Comparison of ENCODE assay signal across 1 cellular context in the genomic region with DNA sequence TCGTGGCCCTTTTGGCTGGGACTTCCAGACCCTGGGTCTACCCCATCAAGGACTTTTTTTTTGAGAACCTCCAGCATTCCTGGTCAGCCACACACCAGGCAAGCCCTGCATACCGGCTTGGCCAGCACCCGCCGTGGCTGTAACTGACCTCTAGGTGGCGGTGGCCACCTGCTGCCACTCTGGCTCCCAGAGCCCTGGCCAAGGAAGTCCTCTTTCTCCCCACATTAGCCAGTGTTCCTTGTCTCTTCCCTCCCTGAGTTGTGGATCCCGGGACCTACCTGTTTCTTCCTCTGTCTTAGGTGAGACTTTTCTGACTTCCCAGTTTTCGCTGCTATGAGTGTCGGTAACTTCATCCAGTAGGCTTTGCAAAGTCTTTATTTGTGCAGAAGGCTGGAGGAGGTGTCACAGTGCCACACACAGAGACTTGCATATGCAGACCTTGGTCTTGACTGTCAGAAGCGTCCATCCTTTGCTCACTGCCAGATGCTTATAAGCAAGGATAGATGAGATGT.
A peak's percentile ranks its signal among the peaks of the same experiment; 100 is the strongest.
TF ChIP-seq lines count a peak whose summit lies in the region.

No MANE protein-coding gene starts in this region.

TF ChIP-seq in HepG2, 621 proteins besides CTCF, POLR2A, EP300 and RAD21 (continued from another document and continues in another):
- no peak for TF ChIP-seq ZNF382 (CRISPR knock-in tag; IDR thresholded peaks at IDR 0.05; ENCODE audit: borderline replicate concordance)
- TF ChIP-seq, protein P1, sequence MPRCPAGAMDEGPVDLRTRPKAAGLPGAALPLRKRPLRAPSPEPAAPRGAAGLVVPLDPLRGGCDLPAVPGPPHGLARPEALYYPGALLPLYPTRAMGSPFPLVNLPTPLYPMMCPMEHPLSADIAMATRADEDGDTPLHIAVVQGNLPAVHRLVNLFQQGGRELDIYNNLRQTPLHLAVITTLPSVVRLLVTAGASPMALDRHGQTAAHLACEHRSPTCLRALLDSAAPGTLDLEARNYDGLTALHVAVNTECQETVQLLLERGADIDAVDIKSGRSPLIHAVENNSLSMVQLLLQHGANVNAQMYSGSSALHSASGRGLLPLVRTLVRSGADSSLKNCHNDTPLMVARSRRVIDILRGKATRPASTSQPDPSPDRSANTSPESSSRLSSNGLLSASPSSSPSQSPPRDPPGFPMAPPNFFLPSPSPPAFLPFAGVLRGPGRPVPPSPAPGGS (CRISPR knock-in tag; IDR thresholded peaks at IDR 0.05) = no peak
- TF ChIP-seq, protein P2, sequence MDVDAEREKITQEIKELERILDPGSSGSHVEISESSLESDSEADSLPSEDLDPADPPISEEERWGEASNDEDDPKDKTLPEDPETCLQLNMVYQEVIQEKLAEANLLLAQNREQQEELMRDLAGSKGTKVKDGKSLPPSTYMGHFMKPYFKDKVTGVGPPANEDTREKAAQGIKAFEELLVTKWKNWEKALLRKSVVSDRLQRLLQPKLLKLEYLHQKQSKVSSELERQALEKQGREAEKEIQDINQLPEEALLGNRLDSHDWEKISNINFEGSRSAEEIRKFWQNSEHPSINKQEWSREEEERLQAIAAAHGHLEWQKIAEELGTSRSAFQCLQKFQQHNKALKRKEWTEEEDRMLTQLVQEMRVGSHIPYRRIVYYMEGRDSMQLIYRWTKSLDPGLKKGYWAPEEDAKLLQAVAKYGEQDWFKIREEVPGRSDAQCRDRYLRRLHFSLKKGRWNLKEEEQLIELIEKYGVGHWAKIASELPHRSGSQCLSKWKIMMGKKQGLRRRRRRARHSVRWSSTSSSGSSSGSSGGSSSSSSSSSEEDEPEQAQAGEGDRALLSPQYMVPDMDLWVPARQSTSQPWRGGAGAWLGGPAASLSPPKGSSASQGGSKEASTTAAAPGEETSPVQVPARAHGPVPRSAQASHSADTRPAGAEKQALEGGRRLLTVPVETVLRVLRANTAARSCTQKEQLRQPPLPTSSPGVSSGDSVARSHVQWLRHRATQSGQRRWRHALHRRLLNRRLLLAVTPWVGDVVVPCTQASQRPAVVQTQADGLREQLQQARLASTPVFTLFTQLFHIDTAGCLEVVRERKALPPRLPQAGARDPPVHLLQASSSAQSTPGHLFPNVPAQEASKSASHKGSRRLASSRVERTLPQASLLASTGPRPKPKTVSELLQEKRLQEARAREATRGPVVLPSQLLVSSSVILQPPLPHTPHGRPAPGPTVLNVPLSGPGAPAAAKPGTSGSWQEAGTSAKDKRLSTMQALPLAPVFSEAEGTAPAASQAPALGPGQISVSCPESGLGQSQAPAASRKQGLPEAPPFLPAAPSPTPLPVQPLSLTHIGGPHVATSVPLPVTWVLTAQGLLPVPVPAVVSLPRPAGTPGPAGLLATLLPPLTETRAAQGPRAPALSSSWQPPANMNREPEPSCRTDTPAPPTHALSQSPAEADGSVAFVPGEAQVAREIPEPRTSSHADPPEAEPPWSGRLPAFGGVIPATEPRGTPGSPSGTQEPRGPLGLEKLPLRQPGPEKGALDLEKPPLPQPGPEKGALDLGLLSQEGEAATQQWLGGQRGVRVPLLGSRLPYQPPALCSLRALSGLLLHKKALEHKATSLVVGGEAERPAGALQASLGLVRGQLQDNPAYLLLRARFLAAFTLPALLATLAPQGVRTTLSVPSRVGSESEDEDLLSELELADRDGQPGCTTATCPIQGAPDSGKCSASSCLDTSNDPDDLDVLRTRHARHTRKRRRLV (CRISPR knock-in tag; IDR thresholded peaks at IDR 0.05) = no peak
- TF ChIP-seq, protein P3, sequence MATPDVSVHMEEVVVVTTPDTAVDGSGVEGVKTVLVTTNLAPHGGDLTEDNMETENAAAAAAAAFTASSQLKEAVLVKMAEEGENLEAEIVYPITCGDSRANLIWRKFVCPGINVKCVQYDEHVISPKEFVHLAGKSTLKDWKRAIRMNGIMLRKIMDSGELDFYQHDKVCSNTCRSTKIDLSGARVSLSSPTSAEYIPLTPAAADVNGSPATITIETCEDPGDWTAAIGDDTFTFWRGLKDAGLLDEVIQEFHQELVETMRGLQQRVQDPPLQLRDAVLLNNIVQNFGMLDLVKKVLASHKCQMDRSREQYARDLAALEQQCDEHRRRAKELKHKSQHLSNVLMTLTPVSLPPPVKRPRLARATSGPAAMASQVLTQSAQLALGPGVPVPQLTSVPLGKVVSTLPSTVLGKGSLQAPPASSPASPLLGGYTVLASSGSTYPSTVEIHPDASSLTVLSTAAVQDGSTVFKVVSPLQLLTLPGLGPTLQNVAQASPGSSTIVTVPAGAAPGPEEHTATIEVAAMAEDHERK (CRISPR knock-in tag; IDR thresholded peaks at IDR 0.05; ENCODE audit: low read depth) = no peak
- TF ChIP-seq ZNF431 (CRISPR knock-in tag; IDR thresholded peaks at IDR 0.05; ENCODE audit: borderline replicate concordance, low read depth) = no peak
- TF ChIP-seq, protein P4, sequence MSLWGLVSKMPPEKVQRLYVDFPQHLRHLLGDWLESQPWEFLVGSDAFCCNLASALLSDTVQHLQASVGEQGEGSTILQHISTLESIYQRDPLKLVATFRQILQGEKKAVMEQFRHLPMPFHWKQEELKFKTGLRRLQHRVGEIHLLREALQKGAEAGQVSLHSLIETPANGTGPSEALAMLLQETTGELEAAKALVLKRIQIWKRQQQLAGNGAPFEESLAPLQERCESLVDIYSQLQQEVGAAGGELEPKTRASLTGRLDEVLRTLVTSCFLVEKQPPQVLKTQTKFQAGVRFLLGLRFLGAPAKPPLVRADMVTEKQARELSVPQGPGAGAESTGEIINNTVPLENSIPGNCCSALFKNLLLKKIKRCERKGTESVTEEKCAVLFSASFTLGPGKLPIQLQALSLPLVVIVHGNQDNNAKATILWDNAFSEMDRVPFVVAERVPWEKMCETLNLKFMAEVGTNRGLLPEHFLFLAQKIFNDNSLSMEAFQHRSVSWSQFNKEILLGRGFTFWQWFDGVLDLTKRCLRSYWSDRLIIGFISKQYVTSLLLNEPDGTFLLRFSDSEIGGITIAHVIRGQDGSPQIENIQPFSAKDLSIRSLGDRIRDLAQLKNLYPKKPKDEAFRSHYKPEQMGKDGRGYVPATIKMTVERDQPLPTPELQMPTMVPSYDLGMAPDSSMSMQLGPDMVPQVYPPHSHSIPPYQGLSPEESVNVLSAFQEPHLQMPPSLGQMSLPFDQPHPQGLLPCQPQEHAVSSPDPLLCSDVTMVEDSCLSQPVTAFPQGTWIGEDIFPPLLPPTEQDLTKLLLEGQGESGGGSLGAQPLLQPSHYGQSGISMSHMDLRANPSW (CRISPR knock-in tag; IDR thresholded peaks at IDR 0.05; ENCODE audit: borderline replicate concordance) = no peak
- no peak for TF ChIP-seq MBNL3 (CRISPR knock-in tag; conservative IDR thresholded peaks at IDR 0.05)
- TF ChIP-seq ZNF337 (CRISPR knock-in tag; IDR thresholded peaks at IDR 0.05; ENCODE audit: borderline replicate concordance, low read depth) = no peak
- TF ChIP-seq, protein P5, sequence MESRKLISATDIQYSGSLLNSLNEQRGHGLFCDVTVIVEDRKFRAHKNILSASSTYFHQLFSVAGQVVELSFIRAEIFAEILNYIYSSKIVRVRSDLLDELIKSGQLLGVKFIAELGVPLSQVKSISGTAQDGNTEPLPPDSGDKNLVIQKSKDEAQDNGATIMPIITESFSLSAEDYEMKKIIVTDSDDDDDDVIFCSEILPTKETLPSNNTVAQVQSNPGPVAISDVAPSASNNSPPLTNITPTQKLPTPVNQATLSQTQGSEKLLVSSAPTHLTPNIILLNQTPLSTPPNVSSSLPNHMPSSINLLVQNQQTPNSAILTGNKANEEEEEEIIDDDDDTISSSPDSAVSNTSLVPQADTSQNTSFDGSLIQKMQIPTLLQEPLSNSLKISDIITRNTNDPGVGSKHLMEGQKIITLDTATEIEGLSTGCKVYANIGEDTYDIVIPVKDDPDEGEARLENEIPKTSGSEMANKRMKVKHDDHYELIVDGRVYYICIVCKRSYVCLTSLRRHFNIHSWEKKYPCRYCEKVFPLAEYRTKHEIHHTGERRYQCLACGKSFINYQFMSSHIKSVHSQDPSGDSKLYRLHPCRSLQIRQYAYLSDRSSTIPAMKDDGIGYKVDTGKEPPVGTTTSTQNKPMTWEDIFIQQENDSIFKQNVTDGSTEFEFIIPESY (CRISPR knock-in tag; IDR thresholded peaks at IDR 0.05) = 0 out of 2 replicates have a peak, but pooled peaks have one; percentile 8
- TF ChIP-seq, protein P6, sequence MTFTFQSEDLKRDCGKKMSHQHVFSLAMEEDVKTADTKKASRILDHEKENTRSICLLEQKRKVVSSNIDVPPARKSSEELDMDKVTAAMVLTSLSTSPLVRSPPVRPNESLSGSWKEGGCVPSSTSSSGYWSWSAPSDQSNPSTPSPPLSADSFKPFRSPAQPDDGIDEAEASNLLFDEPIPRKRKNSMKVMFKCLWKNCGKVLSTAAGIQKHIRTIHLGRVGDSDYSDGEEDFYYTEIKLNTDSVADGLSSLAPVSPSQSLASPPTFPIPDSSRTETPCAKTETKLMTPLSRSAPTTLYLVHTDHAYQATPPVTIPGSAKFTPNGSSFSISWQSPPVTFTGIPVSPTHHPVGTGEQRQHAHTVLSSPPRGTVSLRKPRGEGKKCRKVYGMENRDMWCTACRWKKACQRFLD (CRISPR knock-in tag; IDR thresholded peaks at IDR 0.05; ENCODE audit: borderline replicate concordance) = no peak
- TF ChIP-seq MED1 (CRISPR knock-in tag; IDR thresholded peaks at IDR 0.05) = no peak
- TF ChIP-seq ZNF562 (CRISPR knock-in tag; IDR thresholded peaks at IDR 0.05; ENCODE audit: borderline replicate concordance) = no peak
- no peak for TF ChIP-seq SIX4 (CRISPR knock-in tag; IDR thresholded peaks at IDR 0.05)
- TF ChIP-seq, protein P7, sequence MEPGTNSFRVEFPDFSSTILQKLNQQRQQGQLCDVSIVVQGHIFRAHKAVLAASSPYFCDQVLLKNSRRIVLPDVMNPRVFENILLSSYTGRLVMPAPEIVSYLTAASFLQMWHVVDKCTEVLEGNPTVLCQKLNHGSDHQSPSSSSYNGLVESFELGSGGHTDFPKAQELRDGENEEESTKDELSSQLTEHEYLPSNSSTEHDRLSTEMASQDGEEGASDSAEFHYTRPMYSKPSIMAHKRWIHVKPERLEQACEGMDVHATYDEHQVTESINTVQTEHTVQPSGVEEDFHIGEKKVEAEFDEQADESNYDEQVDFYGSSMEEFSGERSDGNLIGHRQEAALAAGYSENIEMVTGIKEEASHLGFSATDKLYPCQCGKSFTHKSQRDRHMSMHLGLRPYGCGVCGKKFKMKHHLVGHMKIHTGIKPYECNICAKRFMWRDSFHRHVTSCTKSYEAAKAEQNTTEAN (CRISPR knock-in tag; conservative IDR thresholded peaks at IDR 0.05) = no peak
- TF ChIP-seq, protein P8, sequence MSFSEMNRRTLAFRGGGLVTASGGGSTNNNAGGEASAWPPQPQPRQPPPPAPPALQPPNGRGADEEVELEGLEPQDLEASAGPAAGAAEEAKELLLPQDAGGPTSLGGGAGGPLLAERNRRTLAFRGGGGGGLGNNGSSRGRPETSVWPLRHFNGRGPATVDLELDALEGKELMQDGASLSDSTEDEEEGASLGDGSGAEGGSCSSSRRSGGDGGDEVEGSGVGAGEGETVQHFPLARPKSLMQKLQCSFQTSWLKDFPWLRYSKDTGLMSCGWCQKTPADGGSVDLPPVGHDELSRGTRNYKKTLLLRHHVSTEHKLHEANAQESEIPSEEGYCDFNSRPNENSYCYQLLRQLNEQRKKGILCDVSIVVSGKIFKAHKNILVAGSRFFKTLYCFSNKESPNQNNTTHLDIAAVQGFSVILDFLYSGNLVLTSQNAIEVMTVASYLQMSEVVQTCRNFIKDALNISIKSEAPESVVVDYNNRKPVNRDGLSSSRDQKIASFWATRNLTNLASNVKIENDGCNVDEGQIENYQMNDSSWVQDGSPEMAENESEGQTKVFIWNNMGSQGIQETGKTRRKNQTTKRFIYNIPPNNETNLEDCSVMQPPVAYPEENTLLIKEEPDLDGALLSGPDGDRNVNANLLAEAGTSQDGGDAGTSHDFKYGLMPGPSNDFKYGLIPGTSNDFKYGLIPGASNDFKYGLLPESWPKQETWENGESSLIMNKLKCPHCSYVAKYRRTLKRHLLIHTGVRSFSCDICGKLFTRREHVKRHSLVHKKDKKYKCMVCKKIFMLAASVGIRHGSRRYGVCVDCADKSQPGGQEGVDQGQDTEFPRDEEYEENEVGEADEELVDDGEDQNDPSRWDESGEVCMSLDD (CRISPR knock-in tag; IDR thresholded peaks at IDR 0.05; ENCODE audit: borderline replicate concordance) = no peak
- TF ChIP-seq, protein P9, sequence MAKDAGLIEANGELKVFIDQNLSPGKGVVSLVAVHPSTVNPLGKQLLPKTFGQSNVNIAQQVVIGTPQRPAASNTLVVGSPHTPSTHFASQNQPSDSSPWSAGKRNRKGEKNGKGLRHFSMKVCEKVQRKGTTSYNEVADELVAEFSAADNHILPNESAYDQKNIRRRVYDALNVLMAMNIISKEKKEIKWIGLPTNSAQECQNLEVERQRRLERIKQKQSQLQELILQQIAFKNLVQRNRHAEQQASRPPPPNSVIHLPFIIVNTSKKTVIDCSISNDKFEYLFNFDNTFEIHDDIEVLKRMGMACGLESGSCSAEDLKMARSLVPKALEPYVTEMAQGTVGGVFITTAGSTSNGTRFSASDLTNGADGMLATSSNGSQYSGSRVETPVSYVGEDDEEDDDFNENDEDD (CRISPR knock-in tag; IDR thresholded peaks at IDR 0.05; ENCODE audit: borderline replicate concordance) = no peak
- TF ChIP-seq ZNF652 (CRISPR knock-in tag; IDR thresholded peaks at IDR 0.05; ENCODE audit: borderline replicate concordance, low read depth) = peak; percentile 57; the same call in 1 of the 2 replicates
- TF ChIP-seq SNAI1 (CRISPR knock-in tag; IDR thresholded peaks at IDR 0.05; ENCODE audit: borderline replicate concordance) = 0 out of 2 replicates have a peak, but pooled peaks have one; percentile 46
- TF ChIP-seq ERF (CRISPR knock-in tag; IDR thresholded peaks at IDR 0.05) = 0 out of 2 replicates have a peak, but pooled peaks have one; percentile 48
- peak; percentile 87; the same call in 1 of the 2 replicates for TF ChIP-seq ZNF550 (CRISPR knock-in tag; IDR thresholded peaks at IDR 0.05; ENCODE audit: borderline replicate concordance)
- TF ChIP-seq NONO (IDR thresholded peaks at IDR 0.05) = no peak
- TF ChIP-seq NONO (CRISPR knock-in tag; conservative IDR thresholded peaks at IDR 0.05) = no peak
- no peak for TF ChIP-seq ZNF841 (CRISPR knock-in tag; IDR thresholded peaks at IDR 0.05; ENCODE audit: borderline replicate concordance)
- TF ChIP-seq, protein P10, sequence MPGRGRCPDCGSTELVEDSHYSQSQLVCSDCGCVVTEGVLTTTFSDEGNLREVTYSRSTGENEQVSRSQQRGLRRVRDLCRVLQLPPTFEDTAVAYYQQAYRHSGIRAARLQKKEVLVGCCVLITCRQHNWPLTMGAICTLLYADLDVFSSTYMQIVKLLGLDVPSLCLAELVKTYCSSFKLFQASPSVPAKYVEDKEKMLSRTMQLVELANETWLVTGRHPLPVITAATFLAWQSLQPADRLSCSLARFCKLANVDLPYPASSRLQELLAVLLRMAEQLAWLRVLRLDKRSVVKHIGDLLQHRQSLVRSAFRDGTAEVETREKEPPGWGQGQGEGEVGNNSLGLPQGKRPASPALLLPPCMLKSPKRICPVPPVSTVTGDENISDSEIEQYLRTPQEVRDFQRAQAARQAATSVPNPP (CRISPR knock-in tag; IDR thresholded peaks at IDR 0.05) = no peak
- TF ChIP-seq IKZF4 (CRISPR knock-in tag; IDR thresholded peaks at IDR 0.05; ENCODE audit: borderline replicate concordance, low read depth, not compliant biosample characterization) = peak; percentile 65
- no peak for TF ChIP-seq ZNF329 (CRISPR knock-in tag; IDR thresholded peaks at IDR 0.05; ENCODE audit: low read depth)
- TF ChIP-seq, protein P11, sequence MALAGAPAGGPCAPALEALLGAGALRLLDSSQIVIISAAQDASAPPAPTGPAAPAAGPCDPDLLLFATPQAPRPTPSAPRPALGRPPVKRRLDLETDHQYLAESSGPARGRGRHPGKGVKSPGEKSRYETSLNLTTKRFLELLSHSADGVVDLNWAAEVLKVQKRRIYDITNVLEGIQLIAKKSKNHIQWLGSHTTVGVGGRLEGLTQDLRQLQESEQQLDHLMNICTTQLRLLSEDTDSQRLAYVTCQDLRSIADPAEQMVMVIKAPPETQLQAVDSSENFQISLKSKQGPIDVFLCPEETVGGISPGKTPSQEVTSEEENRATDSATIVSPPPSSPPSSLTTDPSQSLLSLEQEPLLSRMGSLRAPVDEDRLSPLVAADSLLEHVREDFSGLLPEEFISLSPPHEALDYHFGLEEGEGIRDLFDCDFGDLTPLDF (CRISPR knock-in tag; IDR thresholded peaks at IDR 0.05) = no peak
- TF ChIP-seq RXRB (CRISPR knock-in tag; IDR thresholded peaks at IDR 0.05; ENCODE audit: borderline replicate concordance) = peak; percentile 41; the same call in 1 of the 2 replicates
- TF ChIP-seq MYNN (CRISPR knock-in tag; IDR thresholded peaks at IDR 0.05; ENCODE audit: low read depth) = no peak
- TF ChIP-seq BRCA1 (CRISPR knock-in tag; IDR thresholded peaks at IDR 0.05) = no peak
